Comparison of ENCODE assay signal across 31 cellular contexts in the genomic region with DNA sequence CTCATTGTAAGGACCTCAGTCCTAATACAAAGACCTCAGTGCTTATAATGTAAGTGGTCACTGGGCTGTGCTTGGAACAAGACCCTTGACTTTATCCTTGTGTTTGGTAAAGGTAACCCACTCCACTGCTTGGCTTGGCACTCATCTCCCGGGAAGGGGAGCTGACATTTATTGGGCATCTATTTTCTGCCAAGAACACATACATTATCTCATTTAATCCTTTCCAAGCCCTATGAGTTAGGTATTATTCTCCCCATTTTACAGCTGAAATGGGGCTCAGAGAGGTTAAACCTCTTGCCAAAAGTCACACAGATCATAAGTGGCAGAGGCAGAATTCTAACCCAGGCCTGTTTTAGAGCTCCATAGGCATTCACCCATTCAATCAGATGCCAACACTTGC. TPM values are rescaled to one million over a fixed set of nuclear protein-coding genes. Genes with fewer than 3 reads are reported as not detected.
"Had no signal": no experiment of that assay in that cellular context is flagged by ENCODE, and none has a peak within 500 bp of the region (broad histone marks: within the 10 kb centered on the region; RNA-seq: fewer than 3 reads in every experiment).

No MANE protein-coding gene starts in this region.

- H3K27ac Mint-ChIP-seq: natural killer cell; nephron; progenitor cell of endocrine pancreas; stimulated activated memory B cell treated with anti-CD40 and anti-IgM and Interleukin-4, amounts not matched to agents 10 μg/mL and 1 μg/mL and 100 μg/mL, for 72 hours; stimulated activated naive CD8-positive, alpha-beta T cell treated with anti-CD3 and anti-CD28 coated beads, Interleukin-15, amount 100 ng/mL, for 72 hours had no signal

- H3K9me3 ChIP-seq: ovary, psoas muscle, spleen, suprapubic skin, testis, tibial artery, transverse colon, upper lobe of left lung, vagina had no signal

- H3K36me3 ChIP-seq: neural progenitor cell, ovary, spleen, suprapubic skin, tibial artery, transverse colon, upper lobe of left lung, vagina had no signal

- H3K9ac ChIP-seq: neural progenitor cell, parathyroid adenoma had no signal

- DNase-seq: natural killer cell; occipital lobe; ovary; posterior cingulate gyrus; psoas muscle; right cardiac atrium; spleen; stimulated activated CD4-positive, alpha-beta T cell treated with anti-CD3 and anti-CD28 coated beads, Interleukin-12 subunit alpha, Interleukin-12 subunit beta, amount 100 ng/mL, for 4 hours; stimulated activated CD4-positive, alpha-beta T cell treated with anti-CD3 and anti-CD28 coated beads, Interleukin-1b, Interleukin-23, amount 100 ng/mL, for 48 hours; stimulated activated CD4-positive, alpha-beta T cell treated with anti-CD3 and anti-CD28 coated beads, Interleukin-4, amount 100 ng/mL, for 1 hour; stimulated activated CD4-positive, alpha-beta T cell treated with anti-CD3 and anti-CD28 coated beads, Interleukin-4, amount 100 ng/mL, for 4 hours; stimulated activated CD8-positive, alpha-beta memory T cell treated with anti-CD3 and anti-CD28 coated beads, Interleukin-4, amount 100 ng/mL, for 48 hours; stimulated activated naive CD4-positive, alpha-beta T cell; stimulated activated naive CD8-positive, alpha-beta T cell treated with anti-CD3 and anti-CD28 coated beads, Interleukin-15, amount 100 ng/mL, for 72 hours; stimulated activated naive CD8-positive, alpha-beta T cell treated with anti-CD3 and anti-CD28 coated beads, Interleukin-15, Interleukin-2, amounts not matched to agents 100 U/mL and 50 U/mL, for 24 hours; substantia nigra; testis; tibial artery; transverse colon; upper lobe of left lung had no signal

- H3K27me3 ChIP-seq: neural progenitor cell, ovary, testis, vagina had no signal

- H3K9me3 Mint-ChIP-seq: natural killer cell; nephron; neural progenitor cell; stimulated activated memory B cell treated with anti-CD40 and anti-IgM and Interleukin-4, amounts not matched to agents 10 μg/mL and 1 μg/mL and 100 μg/mL, for 72 hours; stimulated activated naive CD8-positive, alpha-beta T cell treated with anti-CD3 and anti-CD28 coated beads, Interleukin-15, amount 100 ng/mL, for 72 hours had no signal

- H3K4me2 ChIP-seq: neural progenitor cell, smooth muscle cell had no signal

- H3K36me3 Mint-ChIP-seq: natural killer cell; neural progenitor cell; stimulated activated memory B cell treated with anti-CD40 and anti-IgM and Interleukin-4, amounts not matched to agents 10 μg/mL and 1 μg/mL and 100 μg/mL, for 72 hours had no signal

- H3K27ac ChIP-seq: neural progenitor cell, ovary, parathyroid adenoma, psoas muscle, skin epidermis, spleen, suprapubic skin, testis, tibial artery, transverse colon, upper lobe of left lung, vagina had no signal

- H3K4me1 ChIP-seq: psoas muscle had no signal

- ATAC-seq: natural killer cell; psoas muscle; right cardiac atrium; sciatic nerve; stimulated activated memory B cell treated with anti-CD40 and anti-IgM and Interleukin-4, amounts not matched to agents 10 μg/mL and 1 μg/mL and 100 μg/mL, for 72 hours; stimulated activated naive CD8-positive, alpha-beta T cell treated with anti-CD3 and anti-CD28 coated beads, Interleukin-15, amount 100 ng/mL, for 72 hours; stimulated activated naive CD8-positive, alpha-beta T cell treated with anti-CD3 and anti-CD28 coated beads, Interleukin-15, Interleukin-2, amounts not matched to agents 100 U/mL and 50 U/mL, for 24 hours had no signal

- FAIRE-seq: urothelium cell line had no signal

- H3K4me3 Mint-ChIP-seq: natural killer cell; nephron; neural progenitor cell; stimulated activated memory B cell treated with anti-CD40 and anti-IgM and Interleukin-4, amounts not matched to agents 10 μg/mL and 1 μg/mL and 100 μg/mL, for 72 hours; stimulated activated naive CD8-positive, alpha-beta T cell treated with anti-CD3 and anti-CD28 coated beads, Interleukin-15, amount 100 ng/mL, for 72 hours had no signal

- H3K4me3 ChIP-seq: neural progenitor cell, ovary, psoas muscle, skin epidermis, smooth muscle cell, spleen, suprapubic skin, testis, tibial artery, transverse colon, upper lobe of left lung, vagina had no signal

- H3K79me2 ChIP-seq: parathyroid adenoma had no signal

- H2AFZ ChIP-seq: neural progenitor cell, parathyroid adenoma had no signal

RNA-seq across cellular contexts. Expression of gene STC2, which starts 32.4 kb away (rescaled TPM):
- total RNA-seq: natural killer cell had no signal
